ENCODE assay signal across 25 cellular contexts in genomic region chr5:102826629-102827028, GRCh38.
DNase-seq lines count a peak whose midpoint lies in the region; ATAC-seq and TF ChIP-seq lines count a peak whose summit lies in the region.
"Had no signal": no experiment of that assay in that cellular context is flagged by ENCODE, and none has a peak within 500 bp of the region (broad histone marks: within the 10 kb centered on the region; RNA-seq: fewer than 3 reads in every experiment).

No MANE protein-coding gene starts in this region.

- H4K20me1 ChIP-seq in DND-41 (ENCODE audit: insufficient read depth, low read length) = no peaks in the 10 kb centered on the region

- no peak overlapping the region for H3K23ac ChIP-seq in mesendoderm (ENCODE audit: low read length)

- H3K79me2 ChIP-seq in DND-41 (ENCODE audit: insufficient read depth, low read length) (no peaks in the 10 kb centered on the region), mesendoderm (ENCODE audit: control insufficient read depth, insufficient read depth, low read length) (no peaks in the 10 kb centered on the region)

- H2AK5ac ChIP-seq in mesendoderm (ENCODE audit: low read length) = no peak overlapping the region

- H4K5ac ChIP-seq in mesendoderm (ENCODE audit: low read length) = no peak overlapping the region

- ATAC-seq in DND-41 (ENCODE audit: insufficient read depth, low read depth) = peak; percentile 95
- no peak for ATAC-seq in HG02763 (IDR thresholded peaks at IDR 0.05; ENCODE audit: unreplicated experiment)
- ATAC-seq in GM19395 (IDR thresholded peaks at IDR 0.05; ENCODE audit: unreplicated experiment) = no peak
- ATAC-seq: activated CD8-positive, alpha-beta T cell treated with anti-CD3 and anti-CD28 coated beads for 36 hours; heart left ventricle; Right ventricle myocardium inferior had no signal

- H3K4me2 ChIP-seq in DND-41 (ENCODE audit: insufficient read depth, low read length) (peak overlapping the region; percentile 53), mesendoderm (ENCODE audit: low read length) (no peak overlapping the region)

- H3K79me1 ChIP-seq in mesendoderm (ENCODE audit: low read length) = no peaks in the 10 kb centered on the region

- H3K18ac ChIP-seq in mesendoderm (ENCODE audit: low read length) = no peak overlapping the region

- H2AFZ ChIP-seq in DND-41 (ENCODE audit: low read depth, low read length) = peak overlapping the region; percentile 68

- H2BK15ac ChIP-seq in mesendoderm (replicated peaks; ENCODE audit: low read depth) = no peak overlapping the region

- TF ChIP-seq CTCF in DND-41 (IDR thresholded peaks at IDR 0.05; ENCODE audit: borderline replicate concordance, extremely low read depth, low read length, poor library complexity, severe bottlenecking) = no peak

- no peaks in the 10 kb centered on the region for H3K36me3 ChIP-seq in DND-41 (ENCODE audit: insufficient read depth, low read length)
- H3K36me3 ChIP-seq in mesendoderm (ENCODE audit: control insufficient read depth, insufficient read depth, low read length) = no peaks in the 10 kb centered on the region
- H3K36me3 ChIP-seq: esophagus muscularis mucosa, heart left ventricle, sigmoid colon, stomach had no signal

- DNase-seq in DND-41 (peak; percentile 27), SK-N-DZ (ENCODE audit: low spot score) (peak; percentile 49), mesendoderm (peak; percentile 50), DMS79 treated with DMSO at 0.1 percent for 48 hours (lab: John Stamatoyannopoulos, UW) (no peak)
- peak; percentile 26 for DNase-seq in Jurkat, Clone E6-1 (ENCODE audit: low read depth, low spot score)
- DNase-seq: activated CD8-positive, alpha-beta memory T cell treated with anti-CD3 and anti-CD28 coated beads, Interleukin-2, amount 50 U/mL, for 48 hours; activated CD8-positive, alpha-beta T cell treated with anti-CD3 and anti-CD28 coated beads for 36 hours; activated naive CD4-positive, alpha-beta T cell treated with Interleukin-2 at 50 U/mL for 16 hours; central memory CD4-positive, alpha-beta T cell; foreskin fibroblast; heart left ventricle; kidney; MV-4-11; naive B cell; NCI-H1436; NCI-H2081; sigmoid colon; stimulated activated CD4-positive, alpha-beta T cell treated with anti-CD3 and anti-CD28 coated beads, Interleukin-12 subunit alpha, Interleukin-12 subunit beta, amount 100 ng/mL, for 4 hours; stimulated activated CD4-positive, alpha-beta T cell treated with anti-CD3 and anti-CD28 coated beads, Interleukin-2, amount 100 ng/mL, for 48 hours; stomach; T-helper 2 cell had no signal

- H3K4me3 ChIP-seq in DND-41 (ENCODE audit: low read depth in 1 of 2, low read length in 2 of 2) (peak overlapping the region in 1 of 2 experiments; percentile 13; a peak in 1 of 4 replicates), mesendoderm (ENCODE audit: low read length) (no peak overlapping the region)
- H3K4me3 ChIP-seq in Jurkat, Clone E6-1 (ENCODE audit: low read length) = no peak overlapping the region
- H3K4me3 ChIP-seq: esophagus muscularis mucosa, heart left ventricle, sigmoid colon, stomach had no signal

- H3K27me3 ChIP-seq in DND-41 (ENCODE audit: insufficient read depth, low read length, poor library complexity) (no peaks in the 10 kb centered on the region), mesendoderm (ENCODE audit: insufficient read depth, low read length, poor library complexity) (no peaks in the 10 kb centered on the region)
- H3K27me3 ChIP-seq: esophagus muscularis mucosa, heart left ventricle, sigmoid colon, stomach had no signal

- no peak overlapping the region for H2BK120ac ChIP-seq in mesendoderm (ENCODE audit: low read depth, low read length)

- no peak overlapping the region for H4K8ac ChIP-seq in mesendoderm (ENCODE audit: low read depth, low read length)

- H3K9ac ChIP-seq in DND-41 (ENCODE audit: low read depth, low read length) (peak overlapping the region; percentile 38), mesendoderm (ENCODE audit: low read length) (no peak overlapping the region)

- H3K4me1 ChIP-seq in DND-41 (ENCODE audit: insufficient read depth, low read length) (peaks cover 17% of the 10 kb centered on the region), mesendoderm (ENCODE audit: control insufficient read depth, low read depth, low read length) (no peaks in the 10 kb centered on the region)

- H3K9me3 ChIP-seq in DND-41 (ENCODE audit: insufficient read depth, low read length, severe bottlenecking) = no peaks in the 10 kb centered on the region
- H3K9me3 ChIP-seq: esophagus muscularis mucosa, heart left ventricle, sigmoid colon, stomach had no signal

- H3K56ac ChIP-seq in mesendoderm (ENCODE audit: low read length) = no peak overlapping the region

- H3K4ac ChIP-seq in mesendoderm (ENCODE audit: low read depth, low read length) = no peak overlapping the region

- peak overlapping the region; percentile 91 for H3K27ac ChIP-seq in DND-41 (ENCODE audit: low read length)
- H3K27ac ChIP-seq in mesendoderm (ENCODE audit: low read depth, low read length) = no peak overlapping the region
- H3K27ac ChIP-seq: esophagus muscularis mucosa, heart left ventricle, sigmoid colon, stomach had no signal

- H2BK5ac ChIP-seq in mesendoderm (ENCODE audit: low read length) = no peak overlapping the region
